ENCODE assay signal across 8 cellular contexts in the genomic region with DNA sequence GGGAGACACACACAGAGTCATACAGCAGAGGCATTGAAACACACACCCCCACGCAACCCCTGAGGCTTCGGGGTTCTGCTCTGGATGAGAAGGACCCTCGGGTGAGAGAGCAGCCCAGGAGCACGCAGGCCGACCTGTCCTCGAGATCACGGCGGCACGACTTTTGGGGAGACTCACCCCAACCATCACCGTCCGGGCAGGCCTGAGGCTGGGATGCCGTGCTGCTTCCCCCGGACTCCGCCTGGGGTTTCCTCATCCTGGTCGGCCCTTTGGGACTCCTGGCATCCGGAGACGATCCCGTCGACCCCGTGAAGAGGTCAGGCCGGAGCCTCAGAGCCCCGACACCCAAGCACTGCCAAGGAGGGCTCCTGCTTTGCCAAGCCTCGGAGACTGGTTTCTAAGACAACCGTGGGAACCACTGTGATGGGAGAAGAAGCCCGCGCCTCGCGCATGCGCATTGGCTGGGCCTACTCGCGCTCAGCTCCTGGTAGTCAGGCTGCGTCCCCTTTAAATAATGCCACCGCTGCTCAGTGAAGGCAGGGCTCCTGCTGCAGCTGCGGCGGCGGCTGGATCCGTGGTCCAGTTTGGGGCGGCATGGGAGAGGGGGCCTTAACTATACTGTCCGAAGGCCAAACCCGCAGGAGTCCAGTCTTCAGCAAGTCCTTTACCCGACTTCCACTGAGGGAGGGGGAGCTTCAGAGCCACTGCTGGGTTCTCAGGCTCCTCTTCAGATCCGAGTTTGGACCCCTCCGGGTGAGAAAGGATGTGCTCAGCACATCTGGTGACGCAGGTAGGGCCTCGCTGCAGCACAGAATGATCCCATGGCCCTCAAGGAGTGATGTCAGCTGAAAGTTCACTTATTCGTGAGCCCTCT.
DNase-seq lines count a peak whose midpoint lies in the region; TF ChIP-seq lines count a peak whose summit lies in the region.

No MANE protein-coding gene starts in this region.

- H3K9me3 Mint-ChIP-seq in endothelial cell (ENCODE audit: unreplicated experiment) (no peaks in the 10 kb centered on the region), mesothelial cell of epicardium (no peaks in the 10 kb centered on the region)

- H3K4me3 Mint-ChIP-seq in endothelial cell (ENCODE audit: unreplicated experiment) (peak overlapping the region; percentile 89), mesothelial cell of epicardium (peak overlapping the region; percentile 57)

- TF ChIP-seq CTCF in endothelial cell (IDR thresholded peaks at IDR 0.05; ENCODE audit: unreplicated experiment) (no peak), mesothelial cell of epicardium (IDR thresholded peaks at IDR 0.05; ENCODE audit: unreplicated experiment) (no peak)

- H3K27me3 Mint-ChIP-seq in endothelial cell (ENCODE audit: unreplicated experiment), result peaks cover 40% of the 10 kb centered on the region
- H3K27me3 Mint-ChIP-seq in mesothelial cell of epicardium (ENCODE audit: low read depth), result peaks cover 92% of the 10 kb centered on the region

- DNase-seq in NCI-H2029 (lab: John Stamatoyannopoulos, UW) (peak; percentile 4), NCI-H2029 treated with DMSO at 0.1 percent for 48 hours (lab: John Stamatoyannopoulos, UW) (no peak), NCI-H1694 treated with DMSO at 0.1 percent for 48 hours (lab: John Stamatoyannopoulos, UW) (peak; percentile 6), endothelial cell (ENCODE audit: low spot score) (peak; percentile 79), mesothelial cell of epicardium (ENCODE audit: low spot score in 2 of 2, unreplicated experiment in 2 of 2) (peak in 1 of 2 experiments; percentile 67), NAMALWA (ENCODE audit: low spot score) (no peak)
- peak; percentile 83 for DNase-seq in activated CD8-positive, alpha-beta memory T cell treated with anti-CD3 and anti-CD28 coated beads for 24 hours
- peak; percentile 43 to 68 for DNase-seq in stimulated activated CD8-positive, alpha-beta memory T cell treated with anti-CD3 and anti-CD28 coated beads, Interleukin-15, amount 100 ng/mL, for 48 hours (ENCODE audit: low read depth in 2 of 2)

- H3K36me3 Mint-ChIP-seq in endothelial cell (ENCODE audit: low read depth, unreplicated experiment), result peaks cover 20% of the 10 kb centered on the region
- no peaks in the 10 kb centered on the region for H3K36me3 Mint-ChIP-seq in mesothelial cell of epicardium

- peaks cover 44% of the 10 kb centered on the region for H3K4me1 Mint-ChIP-seq in endothelial cell (ENCODE audit: unreplicated experiment)
- H3K4me1 Mint-ChIP-seq in mesothelial cell of epicardium, result peaks cover 7% of the 10 kb centered on the region

- H3K27ac Mint-ChIP-seq in endothelial cell (ENCODE audit: unreplicated experiment), result no peak overlapping the region
- no peak overlapping the region for H3K27ac Mint-ChIP-seq in mesothelial cell of epicardium

Comparison
In these comparisons a context has a peak if more than half of its experiments do, and no peak if none do; other contexts are left out.
1. DNase-seq: peak in NCI-H2029 (single experiment), NCI-H1694 treated with DMSO at 0.1 percent for 48 hours (single experiment), activated CD8-positive, alpha-beta memory T cell treated with anti-CD3 and anti-CD28 coated beads for 24 hours (single experiment), endothelial cell (single experiment) and stimulated activated CD8-positive, alpha-beta memory T cell treated with anti-CD3 and anti-CD28 coated beads, Interleukin-15, amount 100 ng/mL, for 48 hours (2 of 2); none in NCI-H2029 treated with DMSO at 0.1 percent for 48 hours (single experiment) and NAMALWA (single experiment).